In genomic region chr14:31167032-31167431, GRCh38 we compare ENCODE assay signal across 26 cellular contexts. TPM values are rescaled to one million over a fixed set of nuclear protein-coding genes. Genes with fewer than 3 reads are reported as not detected.
DNase-seq lines count a peak whose midpoint lies in the region; ATAC-seq, FAIRE-seq and TF ChIP-seq lines count a peak whose summit lies in the region.
"Had no signal": no experiment of that assay in that cellular context is flagged by ENCODE, and none has a peak within 500 bp of the region (broad histone marks: within the 10 kb centered on the region; RNA-seq: fewer than 3 reads in every experiment).

No MANE protein-coding gene starts in this region.

- no peaks in the 10 kb centered on the region for H3K27me3 Mint-ChIP-seq in T-helper 2 cell treated with Interferon-gamma antibody and Interleukin-4, amounts not matched to agents 5 μg/mL and 100 μg/mL, for 36 hours (ENCODE audit: low read depth)
- H3K27me3 Mint-ChIP-seq: CD4-positive, alpha-beta T cell had no signal

- peak overlapping the region; percentile 80 to 90; a peak in 5 of 6 replicates for H3K27ac ChIP-seq in A549
- H3K27ac ChIP-seq in RWPE1: peak overlapping the region; percentile 48
- peak overlapping the region in 3 of 4 donors; percentile 48 to 79 (median 74) for H3K27ac ChIP-seq in gastroesophageal sphincter
- H3K27ac ChIP-seq in thoracic aorta: peak overlapping the region; percentile 28 to 86
- H3K27ac ChIP-seq: BLaER1 treated with 17β-estradiol and CSF1 and Interleukin-3, amounts not matched to agents 10 nM and 100 nM had no signal

- no peak overlapping the region for H3K4me3 Mint-ChIP-seq in T-helper 2 cell treated with Interferon-gamma antibody and Interleukin-4, amounts not matched to agents 5 μg/mL and 100 μg/mL, for 36 hours
- H3K4me3 Mint-ChIP-seq: CD4-positive, alpha-beta T cell; HFFc6 had no signal

- H3K4me1 Mint-ChIP-seq in T-helper 2 cell treated with Interferon-gamma antibody and Interleukin-4, amounts not matched to agents 5 μg/mL and 100 μg/mL, for 36 hours (ENCODE audit: low read depth): no peaks in the 10 kb centered on the region

- no peak overlapping the region for H3K27ac Mint-ChIP-seq in T-helper 2 cell treated with Interferon-gamma antibody and Interleukin-4, amounts not matched to agents 5 μg/mL and 100 μg/mL, for 36 hours
- H3K27ac Mint-ChIP-seq: CD4-positive, alpha-beta T cell had no signal

- H3K4me1 ChIP-seq in A549 (peaks cover 53% of the 10 kb centered on the region), gastroesophageal sphincter (peaks cover 5 to 53% (median 14%) of the 10 kb centered on the region in 3 donors), thoracic aorta (ENCODE audit: control insufficient read depth in 1 of 2, low read depth in 2 of 2) (peaks cover 18 to 24% of the 10 kb centered on the region in 2 donors)

- 91% methylated on average over 5 of the region's 5 CpGs for WGBS in A549 (ENCODE audit: missing lambda C conversion rate)
- 100% methylated on average over 2 to 3 of the region's 5 CpGs for WGBS in gastroesophageal sphincter (ENCODE audit: low coverage in 1 of 2), 2 donors

- POLR2A ChIA-PET in A549 (lab: Yijun Ruan, JAX) (interaction anchor here (3.9 kb wide), 1 partner anchor 41 kb away, joined by 15 read pairs; the partner anchor contains the start of gene HECTD1), RWPE1 (lab: Yijun Ruan, JAX; ENCODE audit: low non-redundant PET) (no interaction called here)

- H3K36me3 Mint-ChIP-seq in T-helper 2 cell treated with Interferon-gamma antibody and Interleukin-4, amounts not matched to agents 5 μg/mL and 100 μg/mL, for 36 hours (ENCODE audit: low read depth): peaks cover 44% of the 10 kb centered on the region

- H3K4me2 ChIP-seq in A549: no peak overlapping the region
- H3K4me2 ChIP-seq: BLaER1 treated with 17β-estradiol and CSF1 and Interleukin-3, amounts not matched to agents 10 nM and 100 nM had no signal

- H3K9me3 Mint-ChIP-seq in T-helper 2 cell treated with Interferon-gamma antibody and Interleukin-4, amounts not matched to agents 5 μg/mL and 100 μg/mL, for 36 hours: no peaks in the 10 kb centered on the region
- H3K9me3 Mint-ChIP-seq: CD4-positive, alpha-beta T cell; HFFc6 had no signal

- H3K4me3 ChIP-seq in A549 (no peak overlapping the region), gastroesophageal sphincter (no peak overlapping the region), thoracic aorta (no peak overlapping the region)
- H3K4me3 ChIP-seq: BLaER1 treated with 17β-estradiol and CSF1 and Interleukin-3, amounts not matched to agents 10 nM and 100 nM; GM23248; MG63 had no signal

- H3K36me3 ChIP-seq in gastroesophageal sphincter (peaks cover 0 to 79% of the 10 kb centered on the region in 2 donors), thoracic aorta (peaks cover 13% of the 10 kb centered on the region)

- TF ChIP-seq EP300 in A549 (IDR thresholded peaks at IDR 0.05) (no peak), gastroesophageal sphincter (IDR thresholded peaks at IDR 0.05) (no peak)

- TF ChIP-seq POLR2A in A549 (IDR thresholded peaks at IDR 0.05; ENCODE audit: low read length) (no peak), gastroesophageal sphincter (IDR thresholded peaks at IDR 0.05) (no peak)

- ATAC-seq in A549 (no peak), gastroesophageal sphincter (no peak), thoracic aorta (ENCODE audit: insufficient number of reproducible peaks, low FRiP score, low read depth) (no peak)
- ATAC-seq: PC-3 had no signal

- CTCF ChIA-PET in A549 (lab: Yijun Ruan, JAX) (interaction anchor here (1.5 to 2.1 kb wide), 2 partner anchors 25 to 40 kb away, joined by 3 to 5 read pairs; partner anchors contain the start of gene HECTD1), RWPE1 (lab: Yijun Ruan, JAX) (interaction anchor here (0.6 to 1.2 kb wide), 2 partner anchors 15 to 159 kb away, joined by 3 to 4 read pairs; no protein-coding TSS in a partner anchor)

- no peak for TF ChIP-seq CTCF in A549 (IDR thresholded peaks at IDR 0.05)
- no peak for TF ChIP-seq CTCF in RWPE1 (conservative IDR thresholded peaks at IDR 0.05; ENCODE audit: low read depth)
- TF ChIP-seq CTCF in gastroesophageal sphincter (IDR thresholded peaks at IDR 0.05): no peak
- no peak for TF ChIP-seq CTCF in thoracic aorta (IDR thresholded peaks at IDR 0.05)

- H3K9me3 ChIP-seq in A549 (no peaks in the 10 kb centered on the region), gastroesophageal sphincter (no peaks in the 10 kb centered on the region), thoracic aorta (no peaks in the 10 kb centered on the region)
- H3K9me3 ChIP-seq: BLaER1 treated with 17β-estradiol and CSF1 and Interleukin-3, amounts not matched to agents 10 nM and 100 nM; MG63 had no signal

- no peak for FAIRE-seq in A549 (lab: Jason Lieb, UNC)
- FAIRE-seq: A204.1, D721Med had no signal

- no peak for TF ChIP-seq RAD21 in A549 (conservative IDR thresholded peaks at IDR 0.05 in 1 of 2, IDR thresholded peaks at IDR 0.05 in 1 of 2)

- no peaks in the 10 kb centered on the region for H3K27me3 ChIP-seq in gastroesophageal sphincter
- no peaks in the 10 kb centered on the region for H3K27me3 ChIP-seq in thoracic aorta (replicated peaks; ENCODE audit: insufficient read depth)
- H3K27me3 ChIP-seq: BLaER1 treated with 17β-estradiol and CSF1 and Interleukin-3, amounts not matched to agents 10 nM and 100 nM; MG63 had no signal

- DNase-seq in A549 (ENCODE audit: low read depth in 1 of 2, low spot score in 1 of 2) (no peak), RWPE1 (ENCODE audit: low spot score) (no peak), thoracic aorta (ENCODE audit: low spot score) (no peak), NCI-H226 (no peak), retina (no peak)
- no peak for DNase-seq in T-helper 2 cell treated with Interferon-gamma antibody and Interleukin-4, amounts not matched to agents 5 μg/mL and 100 μg/mL, for 36 hours (ENCODE audit: low spot score)
- DNase-seq: AML-193; CD4-positive, alpha-beta T cell; GM23248; H7; HFFc6; KBM-7; MG63; NCI-H1105 treated with DMSO at 0.1 percent for 48 hours; NCI-H146; NCI-H1930; NCI-H2107; NCI-H446 treated with DMSO at 0.1 percent for 48 hours; NCI-H526; NK-92 treated with Interleukin-12 subunit alpha and Interleukin-12 subunit beta, amount 100 ng/mL, for 24 hours; PC-3; Right ventricle myocardium superior had no signal

TF ChIP-seq in A549, 52 proteins besides CTCF, POLR2A, EP300 and RAD21 (continues in another document):
- TF ChIP-seq SMC3 (IDR thresholded peaks at IDR 0.05): no peak
- TF ChIP-seq ATOH8 (CRISPR knock-in tag; IDR thresholded peaks at IDR 0.05; ENCODE audit: low read depth): no peak
- TF ChIP-seq CBX8 (IDR thresholded peaks at IDR 0.05): no peak
- TF ChIP-seq JUNB (IDR thresholded peaks at IDR 0.05): no peak
- no peak for TF ChIP-seq ZSCAN20 (CRISPR knock-in tag; IDR thresholded peaks at IDR 0.05)
- TF ChIP-seq ELK1 (IDR thresholded peaks at IDR 0.05; ENCODE audit: low read depth, low read length): no peak
- TF ChIP-seq BHLHE40 (IDR thresholded peaks at IDR 0.05; ENCODE audit: low read depth, low read length): no peak
- no peak for TF ChIP-seq USF2 (IDR thresholded peaks at IDR 0.05)
- TF ChIP-seq ZFP36 (IDR thresholded peaks at IDR 0.05; ENCODE audit: borderline replicate concordance, partially characterized antibody): no peak
- TF ChIP-seq MYC (IDR thresholded peaks at IDR 0.05; ENCODE audit: borderline replicate concordance, low read length): no peak
- TF ChIP-seq RCOR1 (IDR thresholded peaks at IDR 0.05; ENCODE audit: low read depth, low read length): no peak
- TF ChIP-seq EHF (CRISPR knock-in tag; IDR thresholded peaks at IDR 0.05): no peak
- no peak for TF ChIP-seq CHD4 (IDR thresholded peaks at IDR 0.05; ENCODE audit: borderline replicate concordance)
- no peak for TF ChIP-seq HES2 (IDR thresholded peaks at IDR 0.05)
- no peak for TF ChIP-seq JUN (IDR thresholded peaks at IDR 0.05)
- no peak for TF ChIP-seq HEYL (CRISPR knock-in tag; IDR thresholded peaks at IDR 0.05)

RNA-seq across cellular contexts. Expression of gene HECTD1, which starts 40.6 kb away (rescaled TPM):
- polyA plus RNA-seq in A549 (2011; rRNA removed) (149 and 154 TPM in 2 replicates), A549 (2017; fragmentation: RNase III; extraction: RNeasy Plus Mini Kit Qiagen cat#74134 plus additional on column Dnase treatment) (58.8 to 60.9 TPM (median 60.7 TPM) in 3 replicates)
- polyA plus RNA-seq in A549 (2012; cell fraction: cytosol; rRNA removed): 29.0 and 29.7 TPM in 2 replicates
- 42.1 and 64.3 TPM in 2 replicates for polyA plus RNA-seq in A549 (2012; cell fraction: nucleus; rRNA removed)
- 319 and 375 TPM in 2 replicates for polyA minus RNA-seq in A549 (2011; rRNA and poly(A)+ RNA removed)
- total RNA-seq in gastroesophageal sphincter (100 to 1,000 TPM; 185 to 287 (median 208) TPM), thoracic aorta (100 to 1,000 TPM in 1 of 2 donors, 10 to 100 TPM in 1; 82.6 to 185 TPM)
